In genomic region chr2:70133521-70134348, GRCh38 we compare ENCODE assay signal across 8 cellular contexts. TPM values are rescaled to one million over a fixed set of nuclear protein-coding genes. Genes with fewer than 3 reads are reported as not detected.
A peak's percentile ranks its signal among the peaks of the same experiment; 100 is the strongest.
DNase-seq lines count a peak whose midpoint lies in the region; ATAC-seq and TF ChIP-seq lines count a peak whose summit lies in the region.

No MANE protein-coding gene starts in this region.

- DNase-seq in stimulated activated CD4-positive, alpha-beta T cell treated with anti-CD3 and anti-CD28 coated beads, Interleukin-4, amount 100 ng/mL, for 24 hours: peak; percentile 39
- no peak for DNase-seq in stimulated activated CD4-positive, alpha-beta T cell treated with anti-CD3 and anti-CD28 coated beads, Interleukin-1b, Interleukin-23, amount 100 ng/mL, for 48 hours
- DNase-seq in activated CD8-positive, alpha-beta T cell treated with anti-CD3 and anti-CD28 coated beads for 36 hours: peak; percentile 56
- DNase-seq in left cardiac atrium (no peak), HPDE6-E6E7 (ENCODE audit: extremely low spot score) (no peak), 8988T (no peak)
- DNase-seq in stimulated activated CD8-positive, alpha-beta memory T cell treated with anti-CD3 and anti-CD28 coated beads, Interleukin-4, amount 100 ng/mL, for 48 hours: no peak

- no peaks in the 10 kb centered on the region for H3K27me3 Mint-ChIP-seq in activated CD8-positive, alpha-beta T cell treated with anti-CD3 and anti-CD28 coated beads for 36 hours

- POLR2A ChIA-PET in activated CD8-positive, alpha-beta T cell treated with anti-CD3 and anti-CD28 coated beads for 36 hours (lab: Charles Lee): interaction anchor here (0.6 to 38.3 kb wide), 13 partner anchors 9 to 219 kb away, joined by 3 to 955 read pairs (median 16); partner anchors contain the start of genes MXD1, PCBP1 and PCYOX1

- peak overlapping the region; percentile 86 for H3K4me3 Mint-ChIP-seq in activated CD8-positive, alpha-beta T cell treated with anti-CD3 and anti-CD28 coated beads for 36 hours

- CTCF ChIA-PET in activated CD8-positive, alpha-beta T cell treated with anti-CD3 and anti-CD28 coated beads for 36 hours (lab: Charles Lee): interaction anchor here (0.7 to 14.0 kb wide), 11 partner anchors 9 to 222 kb away, joined by 3 to 215 read pairs (median 11); partner anchors contain the start of genes PCBP1 and SNRPG

- peak; percentile 31 for ATAC-seq in activated CD8-positive, alpha-beta T cell treated with anti-CD3 and anti-CD28 coated beads for 36 hours
- peak; percentile 9 to 12 for ATAC-seq in left cardiac atrium

- H3K27ac ChIP-seq in temporal lobe (ENCODE audit: low read depth, low read length): peak overlapping the region; percentile 99

- peak overlapping the region; percentile 99 for H3K27ac Mint-ChIP-seq in activated CD8-positive, alpha-beta T cell treated with anti-CD3 and anti-CD28 coated beads for 36 hours

- peaks cover 3% of the 10 kb centered on the region for H3K9me3 Mint-ChIP-seq in activated CD8-positive, alpha-beta T cell treated with anti-CD3 and anti-CD28 coated beads for 36 hours

- H3K36me3 Mint-ChIP-seq in activated CD8-positive, alpha-beta T cell treated with anti-CD3 and anti-CD28 coated beads for 36 hours (ENCODE audit: low read depth): peaks cover 12% of the 10 kb centered on the region

- H3K4me1 Mint-ChIP-seq in activated CD8-positive, alpha-beta T cell treated with anti-CD3 and anti-CD28 coated beads for 36 hours (ENCODE audit: low read depth): peaks cover 60% of the 10 kb centered on the region

- intact Hi-C loops in activated CD8-positive, alpha-beta T cell treated with anti-CD3 and anti-CD28 coated beads for 36 hours (cut with micrococcal nuclease): loop anchor here (2.0 kb wide), 1 partner anchor 43 kb away; no protein-coding TSS in a partner anchor
- intact Hi-C loops in left cardiac atrium (cut with DNase I): no loop called here

- no peak for TF ChIP-seq CTCF in activated CD8-positive, alpha-beta T cell treated with anti-CD3 and anti-CD28 coated beads for 36 hours (IDR thresholded peaks at IDR 0.05)

RNA-seq across cellular contexts. Expression of gene PCBP1, which starts 46.5 kb away (rescaled TPM):
- 100 to 1,000 TPM; 470 to 489 TPM for total RNA-seq in activated CD8-positive, alpha-beta T cell treated with anti-CD3 and anti-CD28 coated beads for 36 hours
- total RNA-seq in left cardiac atrium: 100 to 1,000 TPM; 230 to 248 TPM
- total RNA-seq in temporal lobe: 36.6 TPM

RNA-seq across cellular contexts. Expression of gene C2orf42, which starts 57.1 kb away (rescaled TPM):
- 10 to 100 TPM; 19.2 to 24.6 TPM for total RNA-seq in activated CD8-positive, alpha-beta T cell treated with anti-CD3 and anti-CD28 coated beads for 36 hours
- total RNA-seq in left cardiac atrium (10 to 100 TPM; 10.9 to 14.4 TPM), temporal lobe (14.5 TPM)

Comparison
In these comparisons a context has a peak if more than half of its experiments do, and no peak if none do; other contexts are left out.
1. DNase-seq: peak in stimulated activated CD4-positive, alpha-beta T cell treated with anti-CD3 and anti-CD28 coated beads, Interleukin-4, amount 100 ng/mL, for 24 hours (single experiment) and activated CD8-positive, alpha-beta T cell treated with anti-CD3 and anti-CD28 coated beads for 36 hours (single experiment); none in stimulated activated CD4-positive, alpha-beta T cell treated with anti-CD3 and anti-CD28 coated beads, Interleukin-1b, Interleukin-23, amount 100 ng/mL, for 48 hours (single experiment), left cardiac atrium (single experiment), HPDE6-E6E7 (single experiment), stimulated activated CD8-positive, alpha-beta memory T cell treated with anti-CD3 and anti-CD28 coated beads, Interleukin-4, amount 100 ng/mL, for 48 hours (single experiment) and 8988T (single experiment).